Comparison of ENCODE assay signal across 1 cellular context in the genomic region with DNA sequence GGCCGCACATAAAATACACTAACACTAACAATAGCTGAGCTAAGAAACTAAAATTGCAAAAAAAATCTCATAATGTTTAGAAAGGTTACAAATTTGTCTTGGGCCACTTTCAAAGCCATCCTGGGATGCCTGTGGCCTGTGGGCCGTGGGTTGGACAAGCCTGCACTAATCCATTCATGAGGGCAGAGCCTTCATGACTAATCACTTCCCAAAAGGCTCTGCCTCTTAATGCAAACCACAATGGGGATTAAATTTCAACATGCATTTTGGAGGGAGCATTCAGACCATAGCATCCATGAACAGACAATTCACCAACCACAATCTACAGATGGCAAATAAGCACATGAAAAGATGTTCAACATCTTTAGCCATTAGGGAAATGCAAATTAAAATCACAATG.
A peak's percentile ranks its signal among the peaks of the same experiment; 100 is the strongest.
TF ChIP-seq lines count a peak whose summit lies in the region.

No MANE protein-coding gene starts in this region.

TF ChIP-seq in SK-N-SH, 30 proteins besides CTCF, POLR2A, EP300 and RAD21 (continued from another document):
- TF ChIP-seq, protein P1, sequence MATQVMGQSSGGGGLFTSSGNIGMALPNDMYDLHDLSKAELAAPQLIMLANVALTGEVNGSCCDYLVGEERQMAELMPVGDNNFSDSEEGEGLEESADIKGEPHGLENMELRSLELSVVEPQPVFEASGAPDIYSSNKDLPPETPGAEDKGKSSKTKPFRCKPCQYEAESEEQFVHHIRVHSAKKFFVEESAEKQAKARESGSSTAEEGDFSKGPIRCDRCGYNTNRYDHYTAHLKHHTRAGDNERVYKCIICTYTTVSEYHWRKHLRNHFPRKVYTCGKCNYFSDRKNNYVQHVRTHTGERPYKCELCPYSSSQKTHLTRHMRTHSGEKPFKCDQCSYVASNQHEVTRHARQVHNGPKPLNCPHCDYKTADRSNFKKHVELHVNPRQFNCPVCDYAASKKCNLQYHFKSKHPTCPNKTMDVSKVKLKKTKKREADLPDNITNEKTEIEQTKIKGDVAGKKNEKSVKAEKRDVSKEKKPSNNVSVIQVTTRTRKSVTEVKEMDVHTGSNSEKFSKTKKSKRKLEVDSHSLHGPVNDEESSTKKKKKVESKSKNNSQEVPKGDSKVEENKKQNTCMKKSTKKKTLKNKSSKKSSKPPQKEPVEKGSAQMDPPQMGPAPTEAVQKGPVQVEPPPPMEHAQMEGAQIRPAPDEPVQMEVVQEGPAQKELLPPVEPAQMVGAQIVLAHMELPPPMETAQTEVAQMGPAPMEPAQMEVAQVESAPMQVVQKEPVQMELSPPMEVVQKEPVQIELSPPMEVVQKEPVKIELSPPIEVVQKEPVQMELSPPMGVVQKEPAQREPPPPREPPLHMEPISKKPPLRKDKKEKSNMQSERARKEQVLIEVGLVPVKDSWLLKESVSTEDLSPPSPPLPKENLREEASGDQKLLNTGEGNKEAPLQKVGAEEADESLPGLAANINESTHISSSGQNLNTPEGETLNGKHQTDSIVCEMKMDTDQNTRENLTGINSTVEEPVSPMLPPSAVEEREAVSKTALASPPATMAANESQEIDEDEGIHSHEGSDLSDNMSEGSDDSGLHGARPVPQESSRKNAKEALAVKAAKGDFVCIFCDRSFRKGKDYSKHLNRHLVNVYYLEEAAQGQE (IDR thresholded peaks at IDR 0.05; ENCODE audit: low read depth, low read length): no peak
- peak; percentile 53; the same call in 1 of the 2 replicates for TF ChIP-seq TEAD4 (IDR thresholded peaks at IDR 0.05; ENCODE audit: borderline replicate concordance, insufficient read depth)
- no peak for TF ChIP-seq SIN3A (IDR thresholded peaks at IDR 0.05; ENCODE audit: borderline replicate concordance, low read depth, low read length)
- TF ChIP-seq RCOR1 (IDR thresholded peaks at IDR 0.05; ENCODE audit: low read length): no peak
- TF ChIP-seq CHD2 (IDR thresholded peaks at IDR 0.05; ENCODE audit: low read length, partially characterized antibody): no peak
- TF ChIP-seq GATA2 (CRISPR knock-in tag; IDR thresholded peaks at IDR 0.05): no peak
- TF ChIP-seq YY1 (IDR thresholded peaks at IDR 0.05; ENCODE audit: low read depth): no peak
- peak; percentile 54; the same call in 1 of the 2 replicates for TF ChIP-seq FOSL2 (IDR thresholded peaks at IDR 0.05; ENCODE audit: borderline replicate concordance, low read depth)
- TF ChIP-seq, protein P2, sequence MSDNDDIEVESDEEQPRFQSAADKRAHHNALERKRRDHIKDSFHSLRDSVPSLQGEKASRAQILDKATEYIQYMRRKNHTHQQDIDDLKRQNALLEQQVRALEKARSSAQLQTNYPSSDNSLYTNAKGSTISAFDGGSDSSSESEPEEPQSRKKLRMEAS (IDR thresholded peaks at IDR 0.05; ENCODE audit: low read depth): no peak
- peak; percentile 8; the same call in 1 of the 2 replicates for TF ChIP-seq RXRA (IDR thresholded peaks at IDR 0.05; ENCODE audit: borderline replicate concordance, low read depth)
- TF ChIP-seq TAF1 (IDR thresholded peaks at IDR 0.05; ENCODE audit: borderline replicate concordance, low read depth, low read length): no peak
- 0 out of 2 replicates have a peak, but pooled peaks have one; percentile 48 for TF ChIP-seq PBX3 (IDR thresholded peaks at IDR 0.05)
- TF ChIP-seq NRF1 (IDR thresholded peaks at IDR 0.05; ENCODE audit: low read depth, low read length): no peak
- peak; percentile 59 for TF ChIP-seq JUND (IDR thresholded peaks at IDR 0.05)
- TF ChIP-seq GABPA (IDR thresholded peaks at IDR 0.05; ENCODE audit: low read depth): no peak
- no peak for TF ChIP-seq USF1 (IDR thresholded peaks at IDR 0.05; ENCODE audit: borderline replicate concordance, low read depth)
- TF ChIP-seq TCF12 (IDR thresholded peaks at IDR 0.05): peak; percentile 76
- TF ChIP-seq NFIC (IDR thresholded peaks at IDR 0.05; ENCODE audit: borderline replicate concordance): peak; percentile 20; the same call in 1 of the 2 replicates
- no peak for TF ChIP-seq EZH2phosphoT487 (IDR thresholded peaks at IDR 0.05; ENCODE audit: borderline replicate concordance, low read depth)
- no peak for TF ChIP-seq FOXJ3 (CRISPR knock-in tag; IDR thresholded peaks at IDR 0.05)
TF ChIP-seq in SK-N-SH: peak in this region for 7.
